ENCODE assay signal across 8 cellular contexts in genomic region chr17:50630524-50631194, GRCh38. TPM values are rescaled to one million over a fixed set of nuclear protein-coding genes. Genes with fewer than 3 reads are reported as not detected.
DNase-seq lines count a peak whose midpoint lies in the region; ATAC-seq, FAIRE-seq and TF ChIP-seq lines count a peak whose summit lies in the region.

No MANE protein-coding gene starts in this region.

- H3K9me3 Mint-ChIP-seq in activated T-helper 2 cell treated with anti-CD3 and anti-CD28 coated beads, Interferon-gamma antibody, Interleukin-2, Interleukin-4, amounts not matched to agents 10 μg/mL and 5 μg/mL and 100 μg/mL, durations not matched to agents 14 hours and 24 hours and 36 hours: no peaks in the 10 kb centered on the region

- intact Hi-C loops in PC-3 (cut with micrococcal nuclease) (loop anchor here (1.0 to 10.0 kb wide), 3 partner anchors 65 to 236 kb away; partner anchors contain the start of genes CACNA1G and LRRC59), heart left ventricle (cut with DNase I) (loop anchor here in 8 of 10 donors (2.0 to 5.0 kb wide), 4 partner anchors 47 to 52 kb away; no protein-coding TSS in a partner anchor)
- intact Hi-C loops in activated T-helper 2 cell treated with anti-CD3 and anti-CD28 coated beads, Interferon-gamma antibody, Interleukin-2, Interleukin-4, amounts not matched to agents 10 μg/mL and 5 μg/mL and 100 μg/mL, durations not matched to agents 14 hours and 24 hours and 36 hours (cut with micrococcal nuclease): loop anchor here (5.0 kb wide), 1 partner anchor 67 kb away; no protein-coding TSS in a partner anchor

- no TSS peak for BruUV-seq in PC-3 (replicated peaks; lab: Mats Ljungman, UMichigan)

- H3K27me3 ChIP-seq in PC-3 (ENCODE audit: low read length) (no peaks in the 10 kb centered on the region), heart left ventricle (peaks cover 2 to 60% (median 28%) of the 10 kb centered on the region in 9 donors)

- H3K27ac Mint-ChIP-seq in activated T-helper 2 cell treated with anti-CD3 and anti-CD28 coated beads, Interferon-gamma antibody, Interleukin-2, Interleukin-4, amounts not matched to agents 10 μg/mL and 5 μg/mL and 100 μg/mL, durations not matched to agents 14 hours and 24 hours and 36 hours: no peak overlapping the region

- FAIRE-seq in A549 (lab: Jason Lieb, UNC): peak; percentile 13
- FAIRE-seq in GM18507 (lab: Jason Lieb, UNC): peak; percentile 53

- H3K4me1 Mint-ChIP-seq in activated T-helper 2 cell treated with anti-CD3 and anti-CD28 coated beads, Interferon-gamma antibody, Interleukin-2, Interleukin-4, amounts not matched to agents 10 μg/mL and 5 μg/mL and 100 μg/mL, durations not matched to agents 14 hours and 24 hours and 36 hours (ENCODE audit: low read depth): peaks cover 4% of the 10 kb centered on the region

- H3K36me3 Mint-ChIP-seq in activated T-helper 2 cell treated with anti-CD3 and anti-CD28 coated beads, Interferon-gamma antibody, Interleukin-2, Interleukin-4, amounts not matched to agents 10 μg/mL and 5 μg/mL and 100 μg/mL, durations not matched to agents 14 hours and 24 hours and 36 hours (ENCODE audit: low read depth): no peaks in the 10 kb centered on the region

- no peaks in the 10 kb centered on the region for H3K36me3 ChIP-seq in PC-3 (ENCODE audit: low read depth, low read length)
- no peaks in the 10 kb centered on the region for H3K36me3 ChIP-seq in heart left ventricle

- no peaks in the 10 kb centered on the region for H3K9me2 ChIP-seq in PC-3 (replicated peaks; ENCODE audit: low read length)

- TF ChIP-seq RAD21 in A549 (conservative IDR thresholded peaks at IDR 0.05 in 1 of 2, IDR thresholded peaks at IDR 0.05 in 1 of 2): peak; percentile 85 to 86

- 52% methylated on average over 7 of the region's 7 CpGs for WGBS in A549 (ENCODE audit: missing lambda C conversion rate)
- 61 to 72% (median 66%) methylated on average over 7 of the region's 7 CpGs for WGBS in heart left ventricle, 4 donors

- H3K9me3 ChIP-seq in A549 (no peaks in the 10 kb centered on the region), PC-3 (ENCODE audit: low read length) (no peaks in the 10 kb centered on the region), heart left ventricle (no peaks in the 10 kb centered on the region)

- TF ChIP-seq POLR2A in A549 (IDR thresholded peaks at IDR 0.05; ENCODE audit: low read length) (no peak), heart left ventricle (IDR thresholded peaks at IDR 0.05) (no peak)

- no peaks in the 10 kb centered on the region for H3F3A ChIP-seq in PC-3 (ENCODE audit: low read length, unreplicated experiment)

- peak overlapping the region; percentile 99 to 100 for H3K27ac ChIP-seq in A549
- H3K27ac ChIP-seq in PC-3 (ENCODE audit: low read length): no peak overlapping the region
- no peak overlapping the region for H3K27ac ChIP-seq in heart left ventricle

- CTCF ChIA-PET in A549 (lab: Yijun Ruan, JAX) (interaction anchor here (0.6 to 48.0 kb wide), 37 partner anchors 8 to 321 kb away, joined by 3 to 2097 read pairs (median 5); partner anchors contain the start of genes ABCC3, ANKRD40, CACNA1G and SPATA20), PC-3 (lab: Charles Lee) (interaction anchor here (0.5 to 2.0 kb wide), 8 partner anchors 31 to 80 kb away, joined by 3 to 21 read pairs (median 4); no protein-coding TSS in a partner anchor)

- TF ChIP-seq CTCF in A549 (IDR thresholded peaks at IDR 0.05) (peak; percentile 90), PC-3 (conservative IDR thresholded peaks at IDR 0.05; ENCODE audit: low read depth, low read length) (peak; percentile 99), heart left ventricle (IDR thresholded peaks at IDR 0.05) (peak; percentile 49 to 74 (median 65))

- peaks cover 15% of the 10 kb centered on the region for H3K79me2 ChIP-seq in PC-3 (ENCODE audit: low read length)

- H3K4me3 ChIP-seq in A549 (no peak overlapping the region), PC-3 (ENCODE audit: low read length) (no peak overlapping the region), heart left ventricle (no peak overlapping the region)

- H3K4me2 ChIP-seq in A549 (peak overlapping the region; percentile 56), PC-3 (ENCODE audit: low read length) (no peak overlapping the region)

- DNase-seq in A549 (ENCODE audit: low read depth in 1 of 2, low spot score in 1 of 2): peak; percentile 66 to 90
- peak; percentile 33 for DNase-seq in GM18507 (ENCODE audit: extremely low spot score, insufficient read length, low read depth)
- DNase-seq in PC-3: peak; percentile 89
- peak; percentile 39 for DNase-seq in activated T-helper 2 cell treated with anti-CD3 and anti-CD28 coated beads, Interferon-gamma antibody, Interleukin-2, Interleukin-4, amounts not matched to agents 10 μg/mL and 5 μg/mL and 100 μg/mL, durations not matched to agents 14 hours and 24 hours and 36 hours (ENCODE audit: low spot score)
- peak in 3 of 5 donors; percentile 39 to 48 (median 43) for DNase-seq in heart left ventricle
- peak; percentile 44 to 59 for DNase-seq in stimulated activated CD4-positive, alpha-beta T cell treated with anti-CD3 and anti-CD28 coated beads, Interleukin-1b, Interleukin-23, amount 100 ng/mL, for 4 hours (ENCODE audit: low read depth in 2 of 2)

- no peaks in the 10 kb centered on the region for H4K20me1 ChIP-seq in PC-3 (ENCODE audit: low read length)

- ATAC-seq in A549 (peak; percentile 37 to 50; a peak in 5 of 6 replicates), PC-3 (peak; percentile 37), heart left ventricle (peak; percentile 23 to 68 (median 52)), HG03045 (IDR thresholded peaks at IDR 0.05; ENCODE audit: unreplicated experiment) (no peak), GM19455 (IDR thresholded peaks at IDR 0.05; ENCODE audit: unreplicated experiment) (no peak)

- H3K4me1 ChIP-seq in A549: peaks cover 82% of the 10 kb centered on the region
- peaks cover 46% of the 10 kb centered on the region for H3K4me1 ChIP-seq in PC-3 (ENCODE audit: insufficient read depth, low read length)
- H3K4me1 ChIP-seq in heart left ventricle: peaks cover 0 to 27% (median 9%) of the 10 kb centered on the region in 12 donors

- H2AFZ ChIP-seq in PC-3 (ENCODE audit: low read length): no peak overlapping the region

- no peak overlapping the region for H3K9ac ChIP-seq in PC-3 (ENCODE audit: low read length)

- H3K27me3 Mint-ChIP-seq in activated T-helper 2 cell treated with anti-CD3 and anti-CD28 coated beads, Interferon-gamma antibody, Interleukin-2, Interleukin-4, amounts not matched to agents 10 μg/mL and 5 μg/mL and 100 μg/mL, durations not matched to agents 14 hours and 24 hours and 36 hours (ENCODE audit: low read depth): peaks cover 55% of the 10 kb centered on the region

- no peak for TF ChIP-seq EP300 in A549 (IDR thresholded peaks at IDR 0.05)

- POLR2A ChIA-PET in A549 (lab: Yijun Ruan, JAX): interaction anchor here (1.1 to 2.0 kb wide), 3 partner anchors 8 to 88 kb away, joined by 3 to 11 read pairs (median 3); no protein-coding TSS in a partner anchor
- POLR2A ChIA-PET in PC-3 (lab: Charles Lee; ENCODE audit: unreplicated experiment): interaction anchor here (0.6 to 0.9 kb wide), 2 partner anchors 62 to 89 kb away, joined by 3 to 8 read pairs; partner anchors contain the start of gene LUC7L3

- H3K4me3 Mint-ChIP-seq in activated T-helper 2 cell treated with anti-CD3 and anti-CD28 coated beads, Interferon-gamma antibody, Interleukin-2, Interleukin-4, amounts not matched to agents 10 μg/mL and 5 μg/mL and 100 μg/mL, durations not matched to agents 14 hours and 24 hours and 36 hours (ENCODE audit: low read depth): no peak overlapping the region

TF ChIP-seq in A549, 52 proteins besides CTCF, POLR2A, EP300 and RAD21 (continues in another document):
- TF ChIP-seq, protein P1, sequence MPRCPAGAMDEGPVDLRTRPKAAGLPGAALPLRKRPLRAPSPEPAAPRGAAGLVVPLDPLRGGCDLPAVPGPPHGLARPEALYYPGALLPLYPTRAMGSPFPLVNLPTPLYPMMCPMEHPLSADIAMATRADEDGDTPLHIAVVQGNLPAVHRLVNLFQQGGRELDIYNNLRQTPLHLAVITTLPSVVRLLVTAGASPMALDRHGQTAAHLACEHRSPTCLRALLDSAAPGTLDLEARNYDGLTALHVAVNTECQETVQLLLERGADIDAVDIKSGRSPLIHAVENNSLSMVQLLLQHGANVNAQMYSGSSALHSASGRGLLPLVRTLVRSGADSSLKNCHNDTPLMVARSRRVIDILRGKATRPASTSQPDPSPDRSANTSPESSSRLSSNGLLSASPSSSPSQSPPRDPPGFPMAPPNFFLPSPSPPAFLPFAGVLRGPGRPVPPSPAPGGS (IDR thresholded peaks at IDR 0.05): no peak
- no peak for TF ChIP-seq JUN (IDR thresholded peaks at IDR 0.05)
- no peak for TF ChIP-seq CHD2 (IDR thresholded peaks at IDR 0.05; ENCODE audit: low read length, partially characterized antibody)
- TF ChIP-seq USF2 (IDR thresholded peaks at IDR 0.05): no peak; the same call in 1 of the 2 replicates
- TF ChIP-seq SREBF2 (IDR thresholded peaks at IDR 0.05): no peak
- TF ChIP-seq SMC3 (IDR thresholded peaks at IDR 0.05): peak; percentile 97
- TF ChIP-seq, protein P2, sequence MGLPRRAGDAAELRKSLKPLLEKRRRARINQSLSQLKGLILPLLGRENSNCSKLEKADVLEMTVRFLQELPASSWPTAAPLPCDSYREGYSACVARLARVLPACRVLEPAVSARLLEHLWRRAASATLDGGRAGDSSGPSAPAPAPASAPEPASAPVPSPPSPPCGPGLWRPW (IDR thresholded peaks at IDR 0.05): no peak
- TF ChIP-seq, protein P3, sequence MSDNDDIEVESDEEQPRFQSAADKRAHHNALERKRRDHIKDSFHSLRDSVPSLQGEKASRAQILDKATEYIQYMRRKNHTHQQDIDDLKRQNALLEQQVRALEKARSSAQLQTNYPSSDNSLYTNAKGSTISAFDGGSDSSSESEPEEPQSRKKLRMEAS (IDR thresholded peaks at IDR 0.05): peak; percentile 52

RNA-seq across cellular contexts. Expression of gene ABCC3, which starts 4.0 kb away (rescaled TPM):
- 342 and 442 TPM in 2 replicates for polyA plus RNA-seq in A549 (2011; rRNA removed)
- polyA plus RNA-seq in A549 (2012; cell fraction: cytosol; rRNA removed): 157 and 189 TPM in 2 replicates
- polyA plus RNA-seq in A549 (2012; cell fraction: nucleus; rRNA removed): 1,165 and 1,226 TPM in 2 replicates
- polyA plus RNA-seq in A549 (2017; fragmentation: RNase III; extraction: RNeasy Plus Mini Kit Qiagen cat#74134 plus additional on column Dnase treatment): 225 to 288 TPM (median 248 TPM) in 3 replicates
- polyA minus RNA-seq in A549 (2011; rRNA and poly(A)+ RNA removed): 586 and 639 TPM in 2 replicates
- 50.2 and 64.4 TPM in 2 replicates for total RNA-seq in PC-3 (2014; rRNA removed)
- not detected in 2 replicates for total RNA-seq in activated T-helper 2 cell treated with anti-CD3 and anti-CD28 coated beads, Interferon-gamma antibody, Interleukin-2, Interleukin-4, amounts not matched to agents 10 μg/mL and 5 μg/mL and 100 μg/mL, durations not matched to agents 14 hours and 24 hours and 36 hours
- 10 to 100 TPM in 1 of 9 donors, 1 to 10 TPM in 4, under 1 TPM in 3, not detected in 1; 0.20 to 21.6 (median 1.3) TPM for total RNA-seq in heart left ventricle
- polyA plus RNA-seq in heart left ventricle: 1 to 10 TPM in 1 of 2 donors, under 1 TPM in 1; 0.50 to 1.4 TPM

Comparison
In these comparisons a context has a peak if more than half of its experiments do, and no peak if none do; other contexts are left out.
1. ATAC-seq: peak in A549 (2 of 2), PC-3 (single experiment) and heart left ventricle (4 of 4); none in HG03045 (single experiment) and GM19455 (single experiment).
2. DNase-seq: peak in every context shown above with its lines; median percentile 89 in PC-3; 78 in A549; 52 in stimulated activated CD4-positive, alpha-beta T cell treated with anti-CD3 and anti-CD28 coated beads, Interleukin-1b, Interleukin-23, amount 100 ng/mL, for 4 hours; 43 in heart left ventricle; 39 in activated T-helper 2 cell treated with anti-CD3 and anti-CD28 coated beads, Interferon-gamma antibody, Interleukin-2, Interleukin-4, amounts not matched to agents 10 μg/mL and 5 μg/mL and 100 μg/mL, durations not matched to agents 14 hours and 24 hours and 36 hours; 33 in GM18507.
3. H3K27ac ChIP-seq: peak in A549 (2 of 2); none in PC-3 (single experiment) and heart left ventricle (0 of 12).
4. Peak in every context shown above with its lines, with median percentiles within 50 percentile points of each other: CTCF ChIP-seq.